20 cellular contexts compared by ENCODE assay signal in genomic region chr20:41540459-41540858, GRCh38.
"Had no signal": no experiment of that assay in that cellular context is flagged by ENCODE, and none has a peak within 500 bp of the region (broad histone marks: within the 10 kb centered on the region; RNA-seq: fewer than 3 reads in every experiment).

No MANE protein-coding gene starts in this region.

- DNase-seq: activated CD4-positive, alpha-beta memory T cell treated with anti-CD3 and anti-CD28 coated beads, Interleukin-2, amount 10 ng/mL, durations not matched to agents 7 days and 5 days; activated CD4-positive, alpha-beta T cell treated with anti-CD3 and anti-CD28 coated beads for 48 hours; activated CD4-positive, CD25-positive, alpha-beta regulatory T cell; activated CD8-positive, alpha-beta memory T cell treated with anti-CD3 and anti-CD28 coated beads, Interleukin-2, amount 10 ng/mL, durations not matched to agents 7 days and 5 days; activated naive CD8-positive, alpha-beta T cell treated with anti-CD3 and anti-CD28 coated beads for 36 hours; amniotic stem cell; hypothalamus; nephron progenitor cell; nucleus accumbens; posterior cingulate gyrus; retina; stimulated activated CD4-positive, alpha-beta T cell treated with anti-CD3 and anti-CD28 coated beads, Interleukin-2, amount 100 ng/mL, for 24 hours; stimulated activated naive CD8-positive, alpha-beta T cell treated with anti-CD3 and anti-CD28 coated beads, Interleukin-15, amount 100 ng/mL, for 72 hours; T-helper 9 cell; transverse colon; uterus had no signal

- H3K9me3 ChIP-seq: suprapubic skin, transverse colon, uterus had no signal

- H3K36me3 ChIP-seq: cardiac muscle cell, transverse colon, uterus had no signal

- H3K4me3 ChIP-seq: cardiac muscle cell, suprapubic skin, transverse colon, uterus had no signal

- ATAC-seq: activated CD8-positive, alpha-beta memory T cell treated with anti-CD3 and anti-CD28 coated beads, Interleukin-2, amount 10 ng/mL, durations not matched to agents 7 days and 5 days; stimulated activated naive CD8-positive, alpha-beta T cell treated with anti-CD3 and anti-CD28 coated beads, Interleukin-15, amount 100 ng/mL, for 72 hours had no signal

- H3K27ac ChIP-seq: cardiac muscle cell, epithelial cell of prostate, suprapubic skin, transverse colon, uterus had no signal

- FAIRE-seq: keratinocyte had no signal

- H3K27me3 ChIP-seq: cardiac muscle cell, suprapubic skin, transverse colon, uterus had no signal
